ENCODE assay signal across 2 cellular contexts in the genomic region with DNA sequence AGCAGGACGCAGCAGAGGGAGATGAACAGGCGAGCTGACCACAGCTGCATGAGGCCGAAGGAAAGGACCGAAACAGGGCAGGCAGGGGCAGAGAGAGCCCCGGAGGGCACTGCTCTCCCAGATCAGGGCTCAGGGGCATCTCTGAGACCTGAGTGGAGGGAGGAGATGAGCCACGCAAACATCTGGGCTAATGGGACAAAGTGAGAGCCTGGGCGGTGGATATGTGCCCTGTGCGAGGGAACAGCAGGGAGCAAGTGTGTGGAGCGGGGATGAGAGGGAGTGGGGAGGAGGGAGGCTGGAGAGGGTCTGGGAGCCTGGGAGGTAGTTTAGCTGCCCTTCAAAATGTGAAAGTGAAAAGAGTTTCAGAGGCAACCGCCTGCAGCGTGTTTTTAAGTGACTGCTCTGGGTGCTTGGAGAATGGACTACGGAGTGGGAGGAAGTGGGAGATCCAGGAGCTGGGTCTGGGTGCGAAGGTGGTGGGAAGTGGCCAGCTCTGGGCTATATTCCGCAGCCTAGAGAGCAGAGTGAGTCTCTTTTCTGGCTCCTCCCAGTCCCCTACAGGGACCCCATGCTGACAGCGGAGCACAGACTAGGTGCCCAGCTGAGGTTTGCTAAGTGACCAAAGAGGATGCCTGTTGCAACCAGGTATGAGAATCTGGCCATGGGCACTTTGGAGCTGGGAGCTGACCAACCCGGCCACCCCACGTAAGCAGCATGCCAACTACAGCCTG.
TF ChIP-seq lines count a peak whose summit lies in the region.

No MANE protein-coding gene starts in this region.

TF ChIP-seq in HCT116, 20 proteins besides CTCF, POLR2A, EP300 and RAD21 (continued from another document):
- TF ChIP-seq SIN3A (IDR thresholded peaks at IDR 0.05; ENCODE audit: low read depth) (no peak), MAX (IDR thresholded peaks at IDR 0.05) (no peak)
TF ChIP-seq in HCT116: peak in this region for 0.

TF ChIP-seq in WTC11, 78 proteins besides CTCF, POLR2A, EP300 and RAD21 (continued from another document):
- TF ChIP-seq, protein P1, sequence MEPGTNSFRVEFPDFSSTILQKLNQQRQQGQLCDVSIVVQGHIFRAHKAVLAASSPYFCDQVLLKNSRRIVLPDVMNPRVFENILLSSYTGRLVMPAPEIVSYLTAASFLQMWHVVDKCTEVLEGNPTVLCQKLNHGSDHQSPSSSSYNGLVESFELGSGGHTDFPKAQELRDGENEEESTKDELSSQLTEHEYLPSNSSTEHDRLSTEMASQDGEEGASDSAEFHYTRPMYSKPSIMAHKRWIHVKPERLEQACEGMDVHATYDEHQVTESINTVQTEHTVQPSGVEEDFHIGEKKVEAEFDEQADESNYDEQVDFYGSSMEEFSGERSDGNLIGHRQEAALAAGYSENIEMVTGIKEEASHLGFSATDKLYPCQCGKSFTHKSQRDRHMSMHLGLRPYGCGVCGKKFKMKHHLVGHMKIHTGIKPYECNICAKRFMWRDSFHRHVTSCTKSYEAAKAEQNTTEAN (CRISPR knock-in tag; IDR thresholded peaks at IDR 0.05), result no peak
- TF ChIP-seq SP1 (CRISPR knock-in tag; conservative IDR thresholded peaks at IDR 0.05) (no peak), EMX1 (CRISPR knock-in tag; IDR thresholded peaks at IDR 0.05) (no peak), STAT6 (CRISPR knock-in tag; conservative IDR thresholded peaks at IDR 0.05; ENCODE audit: low read depth) (no peak), USF2 (CRISPR knock-in tag; IDR thresholded peaks at IDR 0.05) (no peak), ZNF121 (CRISPR knock-in tag; IDR thresholded peaks at IDR 0.05) (no peak), USF1 (CRISPR knock-in tag; IDR thresholded peaks at IDR 0.05) (no peak), ZSCAN18 (CRISPR knock-in tag; IDR thresholded peaks at IDR 0.05) (no peak), ELF4 (CRISPR knock-in tag; IDR thresholded peaks at IDR 0.05; ENCODE audit: low read depth) (no peak)
- TF ChIP-seq, protein P2, sequence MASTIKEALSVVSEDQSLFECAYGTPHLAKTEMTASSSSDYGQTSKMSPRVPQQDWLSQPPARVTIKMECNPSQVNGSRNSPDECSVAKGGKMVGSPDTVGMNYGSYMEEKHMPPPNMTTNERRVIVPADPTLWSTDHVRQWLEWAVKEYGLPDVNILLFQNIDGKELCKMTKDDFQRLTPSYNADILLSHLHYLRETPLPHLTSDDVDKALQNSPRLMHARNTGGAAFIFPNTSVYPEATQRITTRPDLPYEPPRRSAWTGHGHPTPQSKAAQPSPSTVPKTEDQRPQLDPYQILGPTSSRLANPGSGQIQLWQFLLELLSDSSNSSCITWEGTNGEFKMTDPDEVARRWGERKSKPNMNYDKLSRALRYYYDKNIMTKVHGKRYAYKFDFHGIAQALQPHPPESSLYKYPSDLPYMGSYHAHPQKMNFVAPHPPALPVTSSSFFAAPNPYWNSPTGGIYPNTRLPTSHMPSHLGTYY (CRISPR knock-in tag; IDR thresholded peaks at IDR 0.05), result no peak
